1 cellular context compared by ENCODE assay signal in the genomic region with DNA sequence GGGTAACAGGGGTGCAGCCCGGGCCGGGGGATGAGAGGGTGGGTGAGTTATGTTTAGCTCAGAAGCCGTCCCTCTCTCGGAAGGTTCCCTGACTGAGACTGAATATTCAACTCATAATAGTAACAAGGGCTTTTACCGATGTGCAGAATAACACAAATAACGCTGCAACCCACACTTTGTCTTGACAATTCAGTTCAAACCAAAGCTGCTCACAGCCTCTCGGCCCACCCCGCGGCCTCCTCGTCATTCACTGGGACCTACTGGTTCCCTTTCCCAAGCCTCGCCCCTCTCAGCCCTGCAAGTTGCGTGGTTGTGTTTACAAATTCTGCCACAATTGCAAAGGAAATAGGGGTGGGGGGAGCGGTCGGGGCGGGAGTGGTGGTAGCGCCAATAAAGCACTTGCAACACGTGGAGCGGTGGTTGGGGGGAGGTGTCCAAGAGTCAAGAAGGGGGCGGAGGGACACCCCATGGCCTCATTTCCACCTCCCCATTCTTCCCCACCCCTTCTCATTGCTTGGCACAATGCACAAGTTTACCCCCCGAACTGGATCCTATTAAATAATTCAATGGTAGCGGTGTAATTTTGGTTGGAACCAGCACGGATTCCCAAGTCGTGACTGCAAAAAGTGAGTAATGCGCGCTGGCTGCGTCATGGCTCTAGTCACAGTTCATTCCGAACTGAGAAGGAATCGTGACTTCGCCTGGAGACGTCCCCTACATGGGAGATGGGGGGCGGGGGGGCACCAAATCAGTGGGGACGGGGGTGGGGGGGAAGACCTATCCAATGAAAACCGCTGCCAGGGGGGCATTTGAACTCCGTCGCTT.
TF ChIP-seq lines count a peak whose summit lies in the region.

No MANE protein-coding gene starts in this region.

TF ChIP-seq in IMR-90, 13 proteins besides CTCF, POLR2A, EP300 and RAD21:
- TF ChIP-seq MXI1 (IDR thresholded peaks at IDR 0.05; ENCODE audit: borderline replicate concordance, low read depth, low read length) (no peak), CHD1 (IDR thresholded peaks at IDR 0.05; ENCODE audit: low read depth, low read length) (no peak), MAZ (IDR thresholded peaks at IDR 0.05; ENCODE audit: borderline replicate concordance, low read depth, low read length) (no peak), FOS (IDR thresholded peaks at IDR 0.05; ENCODE audit: low read depth, low read length) (0 out of 2 replicates have a peak, but pooled peaks have one; percentile 30), NFE2L2 (IDR thresholded peaks at IDR 0.05; ENCODE audit: low read depth, low read length) (no peak), BHLHE40 (IDR thresholded peaks at IDR 0.05; ENCODE audit: low read depth, low read length) (peak; percentile 72), CEBPB (IDR thresholded peaks at IDR 0.05; ENCODE audit: low read depth, low read length) (no peak), SMC3 (IDR thresholded peaks at IDR 0.05; ENCODE audit: low read depth, low read length) (no peak), RCOR1 (IDR thresholded peaks at IDR 0.05; ENCODE audit: insufficient replicate concordance, low read length) (no peak), MAFK (IDR thresholded peaks at IDR 0.05; ENCODE audit: low read depth, low read length) (no peak), RFX5 (IDR thresholded peaks at IDR 0.05; ENCODE audit: low read depth, low read length) (no peak)
- TF ChIP-seq, protein P1, sequence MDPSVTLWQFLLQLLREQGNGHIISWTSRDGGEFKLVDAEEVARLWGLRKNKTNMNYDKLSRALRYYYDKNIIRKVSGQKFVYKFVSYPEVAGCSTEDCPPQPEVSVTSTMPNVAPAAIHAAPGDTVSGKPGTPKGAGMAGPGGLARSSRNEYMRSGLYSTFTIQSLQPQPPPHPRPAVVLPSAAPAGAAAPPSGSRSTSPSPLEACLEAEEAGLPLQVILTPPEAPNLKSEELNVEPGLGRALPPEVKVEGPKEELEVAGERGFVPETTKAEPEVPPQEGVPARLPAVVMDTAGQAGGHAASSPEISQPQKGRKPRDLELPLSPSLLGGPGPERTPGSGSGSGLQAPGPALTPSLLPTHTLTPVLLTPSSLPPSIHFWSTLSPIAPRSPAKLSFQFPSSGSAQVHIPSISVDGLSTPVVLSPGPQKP (IDR thresholded peaks at IDR 0.05; ENCODE audit: borderline replicate concordance, low read depth, low read length) = no peak
- TF ChIP-seq, protein P2, sequence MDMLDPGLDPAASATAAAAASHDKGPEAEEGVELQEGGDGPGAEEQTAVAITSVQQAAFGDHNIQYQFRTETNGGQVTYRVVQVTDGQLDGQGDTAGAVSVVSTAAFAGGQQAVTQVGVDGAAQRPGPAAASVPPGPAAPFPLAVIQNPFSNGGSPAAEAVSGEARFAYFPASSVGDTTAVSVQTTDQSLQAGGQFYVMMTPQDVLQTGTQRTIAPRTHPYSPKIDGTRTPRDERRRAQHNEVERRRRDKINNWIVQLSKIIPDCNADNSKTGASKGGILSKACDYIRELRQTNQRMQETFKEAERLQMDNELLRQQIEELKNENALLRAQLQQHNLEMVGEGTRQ (IDR thresholded peaks at IDR 0.05; ENCODE audit: low read depth, low read length) = no peak
